In genomic region chr13:26679945-26680516, GRCh38 we compare ENCODE assay signal across 1 cellular context.
A peak's percentile ranks its signal among the peaks of the same experiment; 100 is the strongest.
TF ChIP-seq lines count a peak whose summit lies in the region.

No MANE protein-coding gene starts in this region.

TF ChIP-seq in H1, 55 proteins besides CTCF, POLR2A, EP300 and RAD21:
- peak; percentile 31 for TF ChIP-seq MAX (IDR thresholded peaks at IDR 0.05)
- no peak for TF ChIP-seq CHD7 (IDR thresholded peaks at IDR 0.05; ENCODE audit: insufficient replicate concordance, low read length)
TF ChIP-seq in H1: peak in this region for 1.
